11 cellular contexts compared by ENCODE assay signal in genomic region chr2:20072436-20073158, GRCh38. TPM values are rescaled to one million over a fixed set of nuclear protein-coding genes. Genes with fewer than 3 reads are reported as not detected.
DNase-seq lines count a peak whose midpoint lies in the region; ATAC-seq and TF ChIP-seq lines count a peak whose summit lies in the region.
"Had no signal": no experiment of that assay in that cellular context is flagged by ENCODE, and none has a peak within 500 bp of the region (broad histone marks: within the 10 kb centered on the region; RNA-seq: fewer than 3 reads in every experiment).

No MANE protein-coding gene starts in this region.

- DNase-seq in colonic mucosa = no peak
- no peak for DNase-seq in lower lobe of right lung
- DNase-seq in spleen = no peak
- no peak for DNase-seq in globus pallidus (ENCODE audit: low spot score)
- DNase-seq in NCI-H446 (lab: John Stamatoyannopoulos, UW) = no peak
- DNase-seq: COR-L47, NCI-H1436 treated with DMSO at 0.1 percent for 48 hours, nucleus accumbens had no signal

- ATAC-seq in lower lobe of right lung (peak in 1 of 2 donors; percentile 12), HG03565 (IDR thresholded peaks at IDR 0.05; ENCODE audit: unreplicated experiment) (no peak), GM18870 (IDR thresholded peaks at IDR 0.05; ENCODE audit: unreplicated experiment) (no peak)

- H3K27me3 ChIP-seq in HUES6 (ENCODE audit: control insufficient read depth, insufficient read depth, low read length) (no peaks in the 10 kb centered on the region), colonic mucosa (no peaks in the 10 kb centered on the region), lower lobe of right lung (ENCODE audit: low read depth) (no peaks in the 10 kb centered on the region), spleen (replicated peaks in 1 of 7) (no peaks in the 10 kb centered on the region)

- no peak for TF ChIP-seq POLR2A in spleen (IDR thresholded peaks at IDR 0.05)

- H3K4me3 ChIP-seq in HUES6 (ENCODE audit: low read depth, low read length) (no peak overlapping the region), colonic mucosa (no peak overlapping the region), lower lobe of right lung (no peak overlapping the region), spleen (no peak overlapping the region)

- peaks cover 15% of the 10 kb centered on the region for H3K4me1 ChIP-seq in HUES6 (ENCODE audit: control insufficient read depth, insufficient read depth, low read length)
- H3K4me1 ChIP-seq in colonic mucosa = no peaks in the 10 kb centered on the region
- peaks cover 8% of the 10 kb centered on the region for H3K4me1 ChIP-seq in lower lobe of right lung
- peaks cover 0 to 12% (median 0%) of the 10 kb centered on the region in 6 donors for H3K4me1 ChIP-seq in spleen

- TF ChIP-seq CTCF in colonic mucosa (IDR thresholded peaks at IDR 0.05) (no peak), lower lobe of right lung (IDR thresholded peaks at IDR 0.05) (no peak), spleen (IDR thresholded peaks at IDR 0.05 in 8 of 11, conservative IDR thresholded peaks at IDR 0.05 in 3 of 11) (no peak)

- intact Hi-C loops in colonic mucosa (cut with DNase I) (no loop called here), lower lobe of right lung (cut with DNase I) (no loop called here), spleen (cut with DNase I; ENCODE audit: low total_unique reads) (no loop called here)

- 85 to 93% (median 90%) methylated on average over 7 of the region's 7 CpGs for WGBS in spleen, 5 donors

- H3K36me3 ChIP-seq in HUES6 (ENCODE audit: control insufficient read depth, insufficient read depth, low read length) = no peaks in the 10 kb centered on the region
- H3K36me3 ChIP-seq in colonic mucosa = no peaks in the 10 kb centered on the region
- H3K36me3 ChIP-seq in lower lobe of right lung = no peaks in the 10 kb centered on the region
- H3K36me3 ChIP-seq in spleen = no peaks in the 10 kb centered on the region

- H3K9me3 ChIP-seq in HUES6 (ENCODE audit: control insufficient read depth, insufficient read depth, low read depth, low read length) = 0 out of 2 replicates have a peak, but pooled peaks cover under 1% of the 10 kb centered on the region
- no peaks in the 10 kb centered on the region for H3K9me3 ChIP-seq in colonic mucosa
- no peaks in the 10 kb centered on the region for H3K9me3 ChIP-seq in lower lobe of right lung
- no peaks in the 10 kb centered on the region for H3K9me3 ChIP-seq in spleen

- H3K27ac ChIP-seq in HUES6 (ENCODE audit: low read depth, low read length) (peak overlapping the region; percentile 16; the same call in 1 of the 2 replicates), colonic mucosa (peak overlapping the region; percentile 27), lower lobe of right lung (peak overlapping the region; percentile 66), spleen (peak overlapping the region in 5 of 8 donors; percentile 1 to 43 (median 13))

- H3K9ac ChIP-seq in HUES6 (ENCODE audit: low read length) (no peak overlapping the region), colonic mucosa (ENCODE audit: low read depth in 2 of 2, low read length in 2 of 2) (peak overlapping the region in 1 of 2 donors; percentile 24)

RNA-seq across cellular contexts. Expression of gene LAPTM4A, which starts 21.2 kb away (rescaled TPM):
- total RNA-seq in colonic mucosa (100 to 1,000 TPM; 158 to 190 TPM), lower lobe of right lung (223 TPM), spleen (100 to 1,000 TPM in 5 of 7 donors, 10 to 100 TPM in 2; 95.1 to 158 (median 122) TPM)
- polyA plus RNA-seq in spleen = 100 to 1,000 TPM in 1 of 3 donors, 10 to 100 TPM in 2; 54.9 to 105 (median 95.0) TPM

Comparison
In these comparisons a context has a peak if more than half of its experiments do, and no peak if none do; other contexts are left out.
1. H3K27ac ChIP-seq: peak in every context shown above with its lines; median percentile 66 in lower lobe of right lung; 27 in colonic mucosa; 16 in HUES6; 13 in spleen.